In the genomic region with DNA sequence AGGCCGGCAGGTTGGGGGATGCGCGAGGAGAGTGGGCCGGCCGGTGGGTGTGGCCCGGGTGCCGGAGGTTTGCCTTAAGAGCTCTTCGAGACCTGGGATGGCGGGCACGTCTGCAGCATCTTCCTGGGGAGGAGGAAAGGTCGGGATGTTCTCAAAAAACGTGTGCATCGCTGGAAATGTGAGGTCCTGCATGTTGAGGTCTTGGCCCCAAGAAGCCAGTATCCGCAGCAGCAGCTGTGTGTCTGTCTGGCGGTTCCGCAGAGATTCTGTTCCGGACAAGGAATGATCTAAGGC, we compare ENCODE assay signal across 1 cellular context.
TF ChIP-seq lines count a peak whose summit lies in the region.

No MANE protein-coding gene starts in this region.

TF ChIP-seq in HepG2, 621 proteins besides CTCF, POLR2A, EP300 and RAD21 (continued from another document):
- TF ChIP-seq ZNF512 (CRISPR knock-in tag; IDR thresholded peaks at IDR 0.05) = no peak
- no peak for TF ChIP-seq NCOA1 (CRISPR knock-in tag; IDR thresholded peaks at IDR 0.05)
- TF ChIP-seq ZBTB34 (CRISPR knock-in tag; IDR thresholded peaks at IDR 0.05) = no peak
- TF ChIP-seq ZNF484 (CRISPR knock-in tag; IDR thresholded peaks at IDR 0.05; ENCODE audit: borderline replicate concordance, low read depth) = no peak
- TF ChIP-seq PRDM10 (CRISPR knock-in tag; IDR thresholded peaks at IDR 0.05; ENCODE audit: low read depth) = no peak
- no peak for TF ChIP-seq ZNF589 (CRISPR knock-in tag; conservative IDR thresholded peaks at IDR 0.05)
- no peak for TF ChIP-seq E2F1 (CRISPR knock-in tag; IDR thresholded peaks at IDR 0.05)
- TF ChIP-seq ZFP36 (IDR thresholded peaks at IDR 0.05; ENCODE audit: borderline replicate concordance, low read depth, low read length, partially characterized antibody) = no peak
- TF ChIP-seq CHCHD3 (CRISPR knock-in tag; IDR thresholded peaks at IDR 0.05) = no peak
- no peak for TF ChIP-seq SRSF4 (IDR thresholded peaks at IDR 0.05; ENCODE audit: low read depth, low read length, poor library complexity, severe bottlenecking)
- TF ChIP-seq, protein P1, sequence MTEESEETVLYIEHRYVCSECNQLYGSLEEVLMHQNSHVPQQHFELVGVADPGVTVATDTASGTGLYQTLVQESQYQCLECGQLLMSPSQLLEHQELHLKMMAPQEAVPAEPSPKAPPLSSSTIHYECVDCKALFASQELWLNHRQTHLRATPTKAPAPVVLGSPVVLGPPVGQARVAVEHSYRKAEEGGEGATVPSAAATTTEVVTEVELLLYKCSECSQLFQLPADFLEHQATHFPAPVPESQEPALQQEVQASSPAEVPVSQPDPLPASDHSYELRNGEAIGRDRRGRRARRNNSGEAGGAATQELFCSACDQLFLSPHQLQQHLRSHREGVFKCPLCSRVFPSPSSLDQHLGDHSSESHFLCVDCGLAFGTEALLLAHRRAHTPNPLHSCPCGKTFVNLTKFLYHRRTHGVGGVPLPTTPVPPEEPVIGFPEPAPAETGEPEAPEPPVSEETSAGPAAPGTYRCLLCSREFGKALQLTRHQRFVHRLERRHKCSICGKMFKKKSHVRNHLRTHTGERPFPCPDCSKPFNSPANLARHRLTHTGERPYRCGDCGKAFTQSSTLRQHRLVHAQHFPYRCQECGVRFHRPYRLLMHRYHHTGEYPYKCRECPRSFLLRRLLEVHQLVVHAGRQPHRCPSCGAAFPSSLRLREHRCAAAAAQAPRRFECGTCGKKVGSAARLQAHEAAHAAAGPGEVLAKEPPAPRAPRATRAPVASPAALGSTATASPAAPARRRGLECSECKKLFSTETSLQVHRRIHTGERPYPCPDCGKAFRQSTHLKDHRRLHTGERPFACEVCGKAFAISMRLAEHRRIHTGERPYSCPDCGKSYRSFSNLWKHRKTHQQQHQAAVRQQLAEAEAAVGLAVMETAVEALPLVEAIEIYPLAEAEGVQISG (CRISPR knock-in tag; IDR thresholded peaks at IDR 0.05) = no peak
